In genomic region chr2:8520791-8521344, GRCh38 we compare ENCODE assay signal across 13 cellular contexts.
DNase-seq lines count a peak whose midpoint lies in the region; ATAC-seq and TF ChIP-seq lines count a peak whose summit lies in the region.
"Had no signal": no experiment of that assay in that cellular context is flagged by ENCODE, and none has a peak within 500 bp of the region (broad histone marks: within the 10 kb centered on the region; RNA-seq: fewer than 3 reads in every experiment).

No MANE protein-coding gene starts in this region.

- H3K9me3 Mint-ChIP-seq in activated T-helper 17 cell treated with anti-CD3 and anti-CD28 coated beads, Interleukin-2, amount 50 U/mL, for 72 hours = peaks cover 6% of the 10 kb centered on the region
- H3K9me3 Mint-ChIP-seq in stimulated activated naive B cell treated with anti-CD40 and anti-IgM and Interleukin-4, amounts not matched to agents 10 μg/mL and 1 μg/mL and 100 μg/mL, for 72 hours = no peaks in the 10 kb centered on the region

- no peak overlapping the region for H3K4me3 ChIP-seq in brain microvascular endothelial cell (ENCODE audit: low read depth, low read length)
- H3K4me3 ChIP-seq: K562, mucosa of descending colon had no signal

- in situ Hi-C loops in brain microvascular endothelial cell (cut with HindIII; ENCODE audit: low pct_ligation_motif_present, low sequenced_read_pairs) = no loop called here

- no peaks in the 10 kb centered on the region for H3K36me3 Mint-ChIP-seq in activated T-helper 17 cell treated with anti-CD3 and anti-CD28 coated beads, Interleukin-2, amount 50 U/mL, for 72 hours (ENCODE audit: low read depth)
- H3K36me3 Mint-ChIP-seq in stimulated activated naive B cell treated with anti-CD40 and anti-IgM and Interleukin-4, amounts not matched to agents 10 μg/mL and 1 μg/mL and 100 μg/mL, for 72 hours = peaks cover 3 to 12% of the 10 kb centered on the region in 2 donors

- H3K36me3 ChIP-seq in brain microvascular endothelial cell (replicated peaks) = no peaks in the 10 kb centered on the region

- peak; percentile 29 for DNase-seq in Right ventricle myocardium superior
- DNase-seq in left cardiac atrium = no peak
- no peak for DNase-seq in stimulated activated naive B cell treated with anti-CD40 and anti-IgM and Interleukin-4, amounts not matched to agents 10 μg/mL and 1 μg/mL and 100 μg/mL, for 72 hours
- no peak for DNase-seq in cerebellum (ENCODE audit: low spot score)
- DNase-seq in brain microvascular endothelial cell = no peak
- DNase-seq in globus pallidus (ENCODE audit: low spot score) = no peak
- DNase-seq: EL, NCI-H2029, SW 1271 had no signal

- H3K4me1 Mint-ChIP-seq in activated T-helper 17 cell treated with anti-CD3 and anti-CD28 coated beads, Interleukin-2, amount 50 U/mL, for 72 hours = peaks cover 50% of the 10 kb centered on the region
- H3K4me1 Mint-ChIP-seq in stimulated activated naive B cell treated with anti-CD40 and anti-IgM and Interleukin-4, amounts not matched to agents 10 μg/mL and 1 μg/mL and 100 μg/mL, for 72 hours = peaks cover 48 to 79% of the 10 kb centered on the region in 2 donors

- no peaks in the 10 kb centered on the region for H3K27me3 ChIP-seq in brain microvascular endothelial cell (replicated peaks)

- ATAC-seq in Right ventricle myocardium superior (ENCODE audit: poor library complexity) (no peak), left cardiac atrium (no peak), HG03432 (IDR thresholded peaks at IDR 0.05; ENCODE audit: unreplicated experiment) (peak; percentile 20)
- peak; percentile 75 for ATAC-seq in activated T-helper 17 cell treated with anti-CD3 and anti-CD28 coated beads, Interleukin-2, amount 50 U/mL, for 72 hours (replicated peaks)
- ATAC-seq in stimulated activated naive B cell treated with anti-CD40 and anti-IgM and Interleukin-4, amounts not matched to agents 10 μg/mL and 1 μg/mL and 100 μg/mL, for 72 hours (replicated peaks) = peak in 1 of 2 donors; percentile 37
- ATAC-seq: K562, mucosa of descending colon had no signal

- peak overlapping the region; percentile 67 for H3K4me3 Mint-ChIP-seq in activated T-helper 17 cell treated with anti-CD3 and anti-CD28 coated beads, Interleukin-2, amount 50 U/mL, for 72 hours
- no peak overlapping the region for H3K4me3 Mint-ChIP-seq in stimulated activated naive B cell treated with anti-CD40 and anti-IgM and Interleukin-4, amounts not matched to agents 10 μg/mL and 1 μg/mL and 100 μg/mL, for 72 hours

- peak overlapping the region; percentile 92 for H3K27ac Mint-ChIP-seq in activated T-helper 17 cell treated with anti-CD3 and anti-CD28 coated beads, Interleukin-2, amount 50 U/mL, for 72 hours
- peak overlapping the region; percentile 70 for H3K27ac Mint-ChIP-seq in stimulated activated naive B cell treated with anti-CD40 and anti-IgM and Interleukin-4, amounts not matched to agents 10 μg/mL and 1 μg/mL and 100 μg/mL, for 72 hours

- no peaks in the 10 kb centered on the region for H3K27me3 Mint-ChIP-seq in activated T-helper 17 cell treated with anti-CD3 and anti-CD28 coated beads, Interleukin-2, amount 50 U/mL, for 72 hours
- H3K27me3 Mint-ChIP-seq in stimulated activated naive B cell treated with anti-CD40 and anti-IgM and Interleukin-4, amounts not matched to agents 10 μg/mL and 1 μg/mL and 100 μg/mL, for 72 hours = peaks cover 36 to 40% of the 10 kb centered on the region in 2 donors

- no peak for TF ChIP-seq CTCF in brain microvascular endothelial cell (IDR thresholded peaks at IDR 0.05; ENCODE audit: low read depth, low read length, missing control alignments)

- H3K27ac ChIP-seq in brain microvascular endothelial cell = no peak overlapping the region

- intact Hi-C loops in Right ventricle myocardium superior (cut with DNase I) (no loop called here), left cardiac atrium (cut with DNase I) (no loop called here)

Comparison
In these comparisons a context has a peak if more than half of its experiments do, and no peak if none do; other contexts are left out.
1. ATAC-seq: peak in HG03432 (single experiment) and activated T-helper 17 cell treated with anti-CD3 and anti-CD28 coated beads, Interleukin-2, amount 50 U/mL, for 72 hours (single experiment); none in Right ventricle myocardium superior (single experiment) and left cardiac atrium (0 of 2).